Comparison of ENCODE assay signal across 6 cellular contexts in genomic region chr15:42491540-42492225, GRCh38. TPM values are rescaled to one million over a fixed set of nuclear protein-coding genes. Genes with fewer than 3 reads are reported as not detected.
DNase-seq lines count a peak whose midpoint lies in the region; ATAC-seq lines count a peak whose summit lies in the region.

No MANE protein-coding gene starts in this region.

- peak overlapping the region; percentile 92 for H3K9ac ChIP-seq in ES-I3 (ENCODE audit: low read depth, low read length)

- intact Hi-C loops in head of caudate nucleus (cut with DNase I), result loop anchor here (10.0 kb wide), 1 partner anchor 53 kb away; the partner anchor contains the start of genes HAUS2 and LRRC57

- no peaks in the 10 kb centered on the region for H3K27me3 Mint-ChIP-seq in memory B cell

- no peak for ATAC-seq in activated naive CD4-positive, alpha-beta T cell treated with anti-CD3 and anti-CD28 coated beads, Interleukin-2, amount 50 U/mL, for 72 hours
- ATAC-seq in memory B cell (ENCODE audit: low read depth), result no peak

- H3K4me1 Mint-ChIP-seq in memory B cell, result peaks cover 34% of the 10 kb centered on the region

- H3K9me3 Mint-ChIP-seq in activated naive CD4-positive, alpha-beta T cell treated with anti-CD3 and anti-CD28 coated beads, Interleukin-2, amount 50 U/mL, for 72 hours, result no peaks in the 10 kb centered on the region
- H3K9me3 Mint-ChIP-seq in memory B cell, result no peaks in the 10 kb centered on the region

- no peaks in the 10 kb centered on the region for H3K9me3 ChIP-seq in ES-I3 (ENCODE audit: control insufficient read depth, insufficient read depth, low read length)

- peak overlapping the region; percentile 98 to 100 for H3K27ac Mint-ChIP-seq in activated naive CD4-positive, alpha-beta T cell treated with anti-CD3 and anti-CD28 coated beads, Interleukin-2, amount 50 U/mL, for 72 hours
- H3K27ac Mint-ChIP-seq in memory B cell, result peak overlapping the region; percentile 98

- H3K4me1 ChIP-seq in ES-I3 (ENCODE audit: insufficient read depth, low read length), result no peaks in the 10 kb centered on the region

- peaks cover 25 to 30% of the 10 kb centered on the region in 2 donors for H3K36me3 Mint-ChIP-seq in activated naive CD4-positive, alpha-beta T cell treated with anti-CD3 and anti-CD28 coated beads, Interleukin-2, amount 50 U/mL, for 72 hours
- peaks cover 2% of the 10 kb centered on the region for H3K36me3 Mint-ChIP-seq in memory B cell

- no peaks in the 10 kb centered on the region for H3K36me3 ChIP-seq in ES-I3 (ENCODE audit: insufficient read depth, low read length)

- no peak for DNase-seq in activated naive CD4-positive, alpha-beta T cell treated with anti-CD3 and anti-CD28 coated beads, Interleukin-2, amount 50 U/mL, for 72 hours (ENCODE audit: low spot score in 2 of 2)
- DNase-seq in memory B cell (ENCODE audit: low spot score in 2 of 2) (no peak), head of caudate nucleus (no peak)
- no peak for DNase-seq in activated CD4-positive, CD25-positive, alpha-beta regulatory T cell treated with anti-CD3 and anti-CD28 coated beads, Interleukin-2, amount 50 U/mL, for 72 hours
- no peak for DNase-seq in stimulated activated CD8-positive, alpha-beta memory T cell treated with anti-CD3 and anti-CD28 coated beads, Interleukin-4, amount 100 ng/mL, for 48 hours

- H3K4me3 Mint-ChIP-seq in memory B cell, result peak overlapping the region; percentile 97

RNA-seq across cellular contexts. Expression of gene ZNF106, which starts 0.7 kb away (rescaled TPM):
- total RNA-seq in activated naive CD4-positive, alpha-beta T cell treated with anti-CD3 and anti-CD28 coated beads, Interleukin-2, amount 50 U/mL, for 72 hours, result 10 to 100 TPM; 58.5 to 62.8 TPM

RNA-seq across cellular contexts. Expression of gene SNAP23, which starts 3.8 kb away (rescaled TPM):
- 10 to 100 TPM; 66.7 to 68.6 TPM for total RNA-seq in activated naive CD4-positive, alpha-beta T cell treated with anti-CD3 and anti-CD28 coated beads, Interleukin-2, amount 50 U/mL, for 72 hours

RNA-seq across cellular contexts. Expression of gene LRRC57, which starts 56.9 kb away (rescaled TPM):
- total RNA-seq in activated naive CD4-positive, alpha-beta T cell treated with anti-CD3 and anti-CD28 coated beads, Interleukin-2, amount 50 U/mL, for 72 hours, result 10 to 100 TPM; 16.1 to 29.6 TPM

RNA-seq across cellular contexts. Expression of gene HAUS2, which starts 57.0 kb away (rescaled TPM):
- total RNA-seq in activated naive CD4-positive, alpha-beta T cell treated with anti-CD3 and anti-CD28 coated beads, Interleukin-2, amount 50 U/mL, for 72 hours, result 10 to 100 TPM; 37.2 to 87.9 TPM
